Comparison of ENCODE assay signal across 18 cellular contexts in the genomic region with DNA sequence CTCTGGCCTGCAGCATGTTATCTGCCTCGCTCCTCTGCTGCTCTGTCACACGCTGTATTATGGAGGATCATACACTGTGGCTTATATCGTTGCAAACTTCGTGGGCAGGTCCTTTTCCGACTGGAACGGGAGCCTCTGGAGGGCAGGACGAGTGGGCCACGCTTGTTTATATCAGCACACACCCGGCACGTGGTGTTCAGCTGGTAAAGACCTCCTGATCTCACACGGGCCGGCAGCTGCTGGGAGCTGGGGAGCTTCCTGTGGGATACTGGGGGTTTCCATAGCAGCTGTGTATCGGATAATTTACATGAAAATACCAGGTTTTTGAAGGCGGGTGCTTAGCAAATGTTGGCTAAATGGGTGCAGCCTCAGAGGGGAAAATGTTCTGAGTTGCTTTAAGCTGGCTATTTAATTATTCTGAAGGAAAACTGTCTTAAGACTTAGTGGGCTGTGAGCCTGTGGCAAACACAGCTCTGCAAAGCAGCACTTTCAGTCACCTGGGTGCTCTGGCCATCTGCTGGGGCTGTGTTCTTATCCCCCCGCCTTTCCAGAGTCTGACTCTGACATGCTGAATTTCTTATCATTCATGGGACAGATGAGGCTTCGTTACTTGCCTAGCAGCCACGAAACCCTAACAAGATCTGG.
A peak's percentile ranks its signal among the peaks of the same experiment; 100 is the strongest.
DNase-seq lines count a peak whose midpoint lies in the region; ATAC-seq and TF ChIP-seq lines count a peak whose summit lies in the region.
"Had no signal": no experiment of that assay in that cellular context is flagged by ENCODE, and none has a peak within 500 bp of the region (broad histone marks: within the 10 kb centered on the region; RNA-seq: fewer than 3 reads in every experiment).

No MANE protein-coding gene starts in this region.

- H3K79me2 ChIP-seq in osteoblast (ENCODE audit: insufficient read depth, low read length) (no peaks in the 10 kb centered on the region), mammary epithelial cell (ENCODE audit: insufficient read depth, low read length) (no peaks in the 10 kb centered on the region)

- no peaks in the 10 kb centered on the region for H3K27me3 Mint-ChIP-seq in T-helper 1 cell treated with Interleukin-12 subunit alpha and Interleukin-12 subunit beta and Interleukin-4 antibody, amounts not matched to agents 30 μg/mL and 1 μg/mL, for 36 hours (ENCODE audit: low read depth)
- H3K27me3 Mint-ChIP-seq in glutamatergic neuron (ENCODE audit: unreplicated experiment) = peaks cover 4% of the 10 kb centered on the region
- peaks cover 0 to 13% (median 2%) of the 10 kb centered on the region in 5 donors for H3K27me3 Mint-ChIP-seq in naive thymus-derived CD8-positive, alpha-beta T cell
- H3K27me3 Mint-ChIP-seq: activated naive CD8-positive, alpha-beta T cell; activated T-cell treated with anti-CD3 and anti-CD28 coated beads, Interleukin-2, amount 50 U/mL, for 24 hours had no signal

- TF ChIP-seq CTCF in glutamatergic neuron (IDR thresholded peaks at IDR 0.05; ENCODE audit: partially characterized antibody, unreplicated experiment) (no peak), osteoblast (IDR thresholded peaks at IDR 0.05; ENCODE audit: extremely low read depth, low read depth, low read length) (no peak), mammary epithelial cell (conservative IDR thresholded peaks at IDR 0.05 in 1 of 2, IDR thresholded peaks at IDR 0.05 in 1 of 2; ENCODE audit: extremely low read depth in 1 of 2, insufficient read depth in 1 of 2, low read depth in 1 of 2, low read length in 2 of 2) (no peak), tibial artery (IDR thresholded peaks at IDR 0.05) (no peak)

- H3K27me3 ChIP-seq in SJCRH30 = peaks cover 8% of the 10 kb centered on the region; the same call in 1 of the 2 replicates
- no peaks in the 10 kb centered on the region for H3K27me3 ChIP-seq in osteoblast (ENCODE audit: insufficient read depth, low read length)
- H3K27me3 ChIP-seq in mammary epithelial cell (ENCODE audit: insufficient read depth, low read length) = no peaks in the 10 kb centered on the region
- no peaks in the 10 kb centered on the region for H3K27me3 ChIP-seq in tibial artery
- H3K27me3 ChIP-seq: vagina had no signal

- intact Hi-C loops in mammary epithelial cell (cut with micrococcal nuclease) (no loop called here), tibial artery (cut with DNase I; ENCODE audit: low total_unique reads) (no loop called here)

- in situ Hi-C loops in mammary epithelial cell (cut with MboI; ENCODE audit: low sequenced_read_pairs in 2 of 2) = no loop called here

- DNase-seq in T-helper 1 cell (no peak), SJCRH30 (peak; percentile 56), glutamatergic neuron (peak; percentile 56), osteoblast (ENCODE audit: insufficient read length, low spot score, missing footprints) (no peak), mammary epithelial cell (no peak), tibial artery (no peak)
- DNase-seq in naive thymus-derived CD8-positive, alpha-beta T cell = no peak
- DNase-seq: activated CD4-positive, alpha-beta T cell treated with anti-CD3 and anti-CD28 coated beads, Interleukin-2, amount 50 U/mL, for 48 hours; activated T-cell treated with anti-CD3 and anti-CD28 coated beads, Interleukin-2, amount 50 U/mL, for 24 hours; HFFc6; hippocampal formation; NCI-H2081; nephron progenitor cell had no signal

- no peaks in the 10 kb centered on the region for H3K9me3 Mint-ChIP-seq in T-helper 1 cell treated with Interleukin-12 subunit alpha and Interleukin-12 subunit beta and Interleukin-4 antibody, amounts not matched to agents 30 μg/mL and 1 μg/mL, for 36 hours
- peaks cover 18% of the 10 kb centered on the region for H3K9me3 Mint-ChIP-seq in glutamatergic neuron (ENCODE audit: unreplicated experiment)
- no peaks in the 10 kb centered on the region for H3K9me3 Mint-ChIP-seq in naive thymus-derived CD8-positive, alpha-beta T cell
- H3K9me3 Mint-ChIP-seq: activated T-cell treated with anti-CD3 and anti-CD28 coated beads, Interleukin-2, amount 50 U/mL, for 24 hours; HFFc6; nephron progenitor cell had no signal

- H3K4me3 Mint-ChIP-seq in T-helper 1 cell treated with Interleukin-12 subunit alpha and Interleukin-12 subunit beta and Interleukin-4 antibody, amounts not matched to agents 30 μg/mL and 1 μg/mL, for 36 hours = no peak overlapping the region
- peak overlapping the region; percentile 68 for H3K4me3 Mint-ChIP-seq in glutamatergic neuron (ENCODE audit: unreplicated experiment)
- H3K4me3 Mint-ChIP-seq in naive thymus-derived CD8-positive, alpha-beta T cell = no peak overlapping the region
- H3K4me3 Mint-ChIP-seq: activated naive CD8-positive, alpha-beta T cell; activated T-cell treated with anti-CD3 and anti-CD28 coated beads, Interleukin-2, amount 50 U/mL, for 24 hours; HFFc6; nephron progenitor cell had no signal

- ATAC-seq in naive thymus-derived CD8-positive, alpha-beta T cell = no peak

- dilution Hi-C loops in mammary epithelial cell (cut with HindIII; ENCODE audit: low sequenced_read_pairs) = loop anchor here (5.0 kb wide), 1 partner anchor 96 kb away; no protein-coding TSS in a partner anchor

- 76% methylated on average over 17 of the region's 17 CpGs for WGBS in mammary epithelial cell (ENCODE audit: low coverage, missing lambda C conversion rate)

- peak overlapping the region; percentile 10 for H3K4me3 ChIP-seq in SJCRH30
- no peak overlapping the region for H3K4me3 ChIP-seq in osteoblast (ENCODE audit: insufficient read depth, low read length)
- no peak overlapping the region for H3K4me3 ChIP-seq in mammary epithelial cell (replicated peaks in 1 of 3; ENCODE audit: insufficient read depth in 1 of 3, low read depth in 2 of 3, low read length in 3 of 3)
- no peak overlapping the region for H3K4me3 ChIP-seq in tibial artery
- H3K4me3 ChIP-seq: lung, vagina had no signal

- H4K20me1 ChIP-seq in osteoblast (ENCODE audit: insufficient read depth, low read length) (no peaks in the 10 kb centered on the region), mammary epithelial cell (ENCODE audit: insufficient read depth, low read length) (no peaks in the 10 kb centered on the region)

- H3K27ac Mint-ChIP-seq in T-helper 1 cell treated with Interleukin-12 subunit alpha and Interleukin-12 subunit beta and Interleukin-4 antibody, amounts not matched to agents 30 μg/mL and 1 μg/mL, for 36 hours = peak overlapping the region; percentile 27
- peak overlapping the region; percentile 94 for H3K27ac Mint-ChIP-seq in glutamatergic neuron (ENCODE audit: unreplicated experiment)
- no peak overlapping the region for H3K27ac Mint-ChIP-seq in naive thymus-derived CD8-positive, alpha-beta T cell
- H3K27ac Mint-ChIP-seq: activated naive CD8-positive, alpha-beta T cell; activated T-cell treated with anti-CD3 and anti-CD28 coated beads, Interleukin-2, amount 50 U/mL, for 24 hours; HFFc6; nephron progenitor cell had no signal

- CTCF ChIA-PET in mammary epithelial cell (lab: Charles Lee; ENCODE audit: low non-redundant PET) = no interaction called here

- H3K36me3 ChIP-seq in SJCRH30 (no peaks in the 10 kb centered on the region), osteoblast (ENCODE audit: insufficient read depth, low read length) (no peaks in the 10 kb centered on the region), mammary epithelial cell (ENCODE audit: insufficient read depth, low read length) (no peaks in the 10 kb centered on the region), tibial artery (no peaks in the 10 kb centered on the region)
- H3K36me3 ChIP-seq: vagina had no signal

- H3K4me1 Mint-ChIP-seq in T-helper 1 cell treated with Interleukin-12 subunit alpha and Interleukin-12 subunit beta and Interleukin-4 antibody, amounts not matched to agents 30 μg/mL and 1 μg/mL, for 36 hours (ENCODE audit: low read depth) = peaks cover 18% of the 10 kb centered on the region
- H3K4me1 Mint-ChIP-seq in glutamatergic neuron (ENCODE audit: low read depth, unreplicated experiment) = peaks cover 40% of the 10 kb centered on the region
- H3K4me1 Mint-ChIP-seq in naive thymus-derived CD8-positive, alpha-beta T cell = peaks cover 5 to 16% (median 6%) of the 10 kb centered on the region in 4 donors

- H3K27ac ChIP-seq in SJCRH30 (no peak overlapping the region), osteoblast (ENCODE audit: low read depth, low read length) (peak overlapping the region; percentile 29), mammary epithelial cell (ENCODE audit: insufficient read depth, low read depth, low read length) (no peak overlapping the region), tibial artery (no peak overlapping the region)
- H3K27ac ChIP-seq: vagina had no signal

- H3K4me1 ChIP-seq in SJCRH30 (peaks cover 7% of the 10 kb centered on the region), osteoblast (ENCODE audit: insufficient read depth, low read length) (peaks cover 28% of the 10 kb centered on the region), mammary epithelial cell (ENCODE audit: insufficient read depth, low read length) (peaks cover 5% of the 10 kb centered on the region), tibial artery (no peaks in the 10 kb centered on the region)
- H3K4me1 ChIP-seq: vagina had no signal

- POLR2A ChIA-PET in naive thymus-derived CD8-positive, alpha-beta T cell (lab: Charles Lee) = no interaction called here

- H3K36me3 Mint-ChIP-seq in T-helper 1 cell treated with Interleukin-12 subunit alpha and Interleukin-12 subunit beta and Interleukin-4 antibody, amounts not matched to agents 30 μg/mL and 1 μg/mL, for 36 hours (ENCODE audit: low read depth) = no peaks in the 10 kb centered on the region
- H3K36me3 Mint-ChIP-seq in glutamatergic neuron (ENCODE audit: unreplicated experiment) = peaks cover 4% of the 10 kb centered on the region
- no peaks in the 10 kb centered on the region for H3K36me3 Mint-ChIP-seq in naive thymus-derived CD8-positive, alpha-beta T cell
- H3K36me3 Mint-ChIP-seq: activated naive CD8-positive, alpha-beta T cell; CD14-positive monocyte had no signal

- no TSS peak for BruUV-seq in mammary epithelial cell (replicated peaks; lab: Mats Ljungman, UMichigan)

- H3K4me2 ChIP-seq in osteoblast (ENCODE audit: insufficient read depth, low read length) (no peak overlapping the region), mammary epithelial cell (ENCODE audit: insufficient read depth, low read depth, low read length) (no peak overlapping the region)

- no peak overlapping the region for H2AFZ ChIP-seq in osteoblast (ENCODE audit: low read length)
- no peak overlapping the region for H2AFZ ChIP-seq in mammary epithelial cell (ENCODE audit: low read depth, low read length)

- H3K9ac ChIP-seq in mammary epithelial cell (ENCODE audit: insufficient read depth, low read length) = no peak overlapping the region

- H3K9me3 ChIP-seq in SJCRH30 (replicated peaks) (no peaks in the 10 kb centered on the region), osteoblast (ENCODE audit: low read depth, low read length) (no peaks in the 10 kb centered on the region), mammary epithelial cell (replicated peaks; ENCODE audit: insufficient read depth, low read length) (no peaks in the 10 kb centered on the region), tibial artery (no peaks in the 10 kb centered on the region)
- H3K9me3 ChIP-seq: vagina had no signal

Comparison
In these comparisons a context has a peak if more than half of its experiments do, and no peak if none do; other contexts are left out.
1. H3K27ac Mint-ChIP-seq: peak in T-helper 1 cell treated with Interleukin-12 subunit alpha and Interleukin-12 subunit beta and Interleukin-4 antibody, amounts not matched to agents 30 μg/mL and 1 μg/mL, for 36 hours (single experiment) and glutamatergic neuron (single experiment); none in naive thymus-derived CD8-positive, alpha-beta T cell (0 of 10).
2. DNase-seq: peak in SJCRH30 (2 of 2) and glutamatergic neuron (single experiment); none in T-helper 1 cell (0 of 5), osteoblast (single experiment), mammary epithelial cell (single experiment), naive thymus-derived CD8-positive, alpha-beta T cell (0 of 10) and tibial artery (0 of 2).